ENCODE assay signal across 2 cellular contexts in genomic region chr9:127388856-127389238, GRCh38.
A peak's percentile ranks its signal among the peaks of the same experiment; 100 is the strongest.
TF ChIP-seq lines count a peak whose summit lies in the region.

No MANE protein-coding gene starts in this region.

TF ChIP-seq in IMR-90, 13 proteins besides CTCF, POLR2A, EP300 and RAD21:
- TF ChIP-seq ELK1 (IDR thresholded peaks at IDR 0.05; ENCODE audit: borderline replicate concordance, low read depth, low read length) (no peak), MAFK (IDR thresholded peaks at IDR 0.05; ENCODE audit: low read depth, low read length) (no peak), NFE2L2 (IDR thresholded peaks at IDR 0.05; ENCODE audit: low read depth, low read length) (no peak), MAZ (IDR thresholded peaks at IDR 0.05; ENCODE audit: borderline replicate concordance, low read depth, low read length) (no peak), RCOR1 (IDR thresholded peaks at IDR 0.05; ENCODE audit: insufficient replicate concordance, low read length) (no peak), RFX5 (IDR thresholded peaks at IDR 0.05; ENCODE audit: low read depth, low read length) (no peak), MXI1 (IDR thresholded peaks at IDR 0.05; ENCODE audit: borderline replicate concordance, low read depth, low read length) (no peak), USF2 (IDR thresholded peaks at IDR 0.05; ENCODE audit: low read depth, low read length) (no peak), FOS (IDR thresholded peaks at IDR 0.05; ENCODE audit: low read depth, low read length) (no peak), CHD1 (IDR thresholded peaks at IDR 0.05; ENCODE audit: low read depth, low read length) (no peak), SMC3 (IDR thresholded peaks at IDR 0.05; ENCODE audit: low read depth, low read length) (no peak), BHLHE40 (IDR thresholded peaks at IDR 0.05; ENCODE audit: low read depth, low read length) (no peak), CEBPB (IDR thresholded peaks at IDR 0.05; ENCODE audit: low read depth, low read length) (no peak)

TF ChIP-seq in GM12878, 131 proteins besides CTCF, POLR2A, EP300 and RAD21:
- peak; percentile 19; the same call in 1 of the 2 replicates for TF ChIP-seq NR2F1 (conservative IDR thresholded peaks at IDR 0.05)
- no peak for TF ChIP-seq YY1 (IDR thresholded peaks at IDR 0.05; ENCODE audit: low read depth, low read length)
- TF ChIP-seq NKRF (conservative IDR thresholded peaks at IDR 0.05): no peak
- no peak for TF ChIP-seq ZNF687 (IDR thresholded peaks at IDR 0.05)
- TF ChIP-seq TCF12 (IDR thresholded peaks at IDR 0.05; ENCODE audit: low read depth, low read length): no peak
- 0 out of 2 replicates have a peak, but pooled peaks have one; percentile 8 for TF ChIP-seq ZNF217 (IDR thresholded peaks at IDR 0.05)
- TF ChIP-seq SMARCA5 (IDR thresholded peaks at IDR 0.05): peak; percentile 1; the same call in 1 of the 2 replicates
- no peak for TF ChIP-seq CREB1 (IDR thresholded peaks at IDR 0.05; ENCODE audit: low read depth)
- no peak for TF ChIP-seq SKIL (IDR thresholded peaks at IDR 0.05; ENCODE audit: low read depth, poor library complexity, severe bottlenecking)
- TF ChIP-seq IRF4 (IDR thresholded peaks at IDR 0.05; ENCODE audit: low read depth, low read length): no peak
- no peak for TF ChIP-seq NR2C2 (IDR thresholded peaks at IDR 0.05; ENCODE audit: borderline replicate concordance, control insufficient read depth, insufficient read length, low read depth)
- TF ChIP-seq TCF7 (IDR thresholded peaks at IDR 0.05; ENCODE audit: borderline replicate concordance): no peak
- TF ChIP-seq CUX1 (IDR thresholded peaks at IDR 0.05; ENCODE audit: insufficient replicate concordance, low read depth, low read length): peak; percentile 44
- TF ChIP-seq POLR2AphosphoS2 (IDR thresholded peaks at IDR 0.05; ENCODE audit: low read depth, low read length): no peak
- no peak for TF ChIP-seq PAX8 (IDR thresholded peaks at IDR 0.05)
- TF ChIP-seq LARP7 (IDR thresholded peaks at IDR 0.05): 0 out of 2 replicates have a peak, but pooled peaks have one; percentile 5
- no peak for TF ChIP-seq BCLAF1 (IDR thresholded peaks at IDR 0.05)
- no peak for TF ChIP-seq NFYA (IDR thresholded peaks at IDR 0.05; ENCODE audit: borderline replicate concordance, low read depth, low read length)
TF ChIP-seq in GM12878: peak in this region for 5.
